In the genomic region with DNA sequence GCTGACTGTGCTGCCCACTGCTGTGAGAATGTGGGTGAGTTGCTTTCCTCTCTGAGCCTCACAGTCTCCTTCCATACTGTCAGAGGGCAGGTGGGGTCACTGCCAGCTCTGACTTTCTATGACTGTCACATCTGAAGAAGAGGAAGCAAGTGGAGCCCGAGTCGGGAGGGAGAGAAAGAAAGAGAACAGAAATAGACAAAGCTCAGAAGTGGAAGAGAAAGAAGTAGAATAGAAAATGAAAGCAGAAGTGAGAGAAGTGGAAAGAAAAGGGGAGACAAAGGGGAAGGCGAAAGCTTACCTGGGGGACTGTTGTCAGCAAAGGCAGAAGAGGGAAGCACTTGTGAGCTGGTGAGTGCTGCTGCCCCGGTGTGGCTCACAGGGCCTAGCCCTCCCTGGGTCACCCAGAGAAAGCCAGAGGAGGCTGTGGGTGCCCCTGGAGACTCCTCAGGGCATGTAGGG, we compare ENCODE assay signal across 9 cellular contexts. TPM values are rescaled to one million over a fixed set of nuclear protein-coding genes. Genes with fewer than 3 reads are reported as not detected.
DNase-seq lines count a peak whose midpoint lies in the region; ATAC-seq and TF ChIP-seq lines count a peak whose summit lies in the region.
"Had no signal": no experiment of that assay in that cellular context is flagged by ENCODE, and none has a peak within 500 bp of the region (broad histone marks: within the 10 kb centered on the region; RNA-seq: fewer than 3 reads in every experiment).

No MANE protein-coding gene starts in this region.

- peak overlapping the region; percentile 72 to 74 (median 73) for H3K27ac Mint-ChIP-seq in CD4-positive, CD25-positive, alpha-beta regulatory T cell

- TF ChIP-seq POLR2A in prostate gland (IDR thresholded peaks at IDR 0.05), result no peak

- no peak overlapping the region for H3K27ac ChIP-seq in CD4-positive, CD25-positive, alpha-beta regulatory T cell (ENCODE audit: insufficient read depth, low read length, poor library complexity, severe bottlenecking)
- H3K27ac ChIP-seq in prostate gland, result no peak overlapping the region

- H3K4me3 ChIP-seq in CD4-positive, CD25-positive, alpha-beta regulatory T cell (ENCODE audit: low read depth, low read length), result peak overlapping the region; percentile 18
- no peak overlapping the region for H3K4me3 ChIP-seq in prostate gland

- H3K27me3 Mint-ChIP-seq in CD4-positive, CD25-positive, alpha-beta regulatory T cell, result no peaks in the 10 kb centered on the region
- H3K27me3 Mint-ChIP-seq: brain had no signal

- intact Hi-C loops in prostate gland (cut with DNase I), result no loop called here

- no peaks in the 10 kb centered on the region for H3K9me3 ChIP-seq in CD4-positive, CD25-positive, alpha-beta regulatory T cell (ENCODE audit: control insufficient read depth in 2 of 2, low read length in 2 of 2)
- no peaks in the 10 kb centered on the region for H3K9me3 ChIP-seq in prostate gland

- peak in 1 of 3 donors; percentile 10 for DNase-seq in CD4-positive, CD25-positive, alpha-beta regulatory T cell
- DNase-seq in OCI-M1 (lab: John Stamatoyannopoulos, UW) (peak; percentile 67), cerebellar cortex (ENCODE audit: low spot score) (no peak), AG08396 (ENCODE audit: low spot score) (no peak), prostate gland (ENCODE audit: low spot score) (no peak), HuH-7.5 (ENCODE audit: low spot score) (no peak)

- ATAC-seq in CD4-positive, CD25-positive, alpha-beta regulatory T cell (ENCODE audit: low read depth in 2 of 2), result peak; percentile 44 to 52
- peak; percentile 97 for ATAC-seq in GM19035 (IDR thresholded peaks at IDR 0.05; ENCODE audit: unreplicated experiment)
- ATAC-seq in HG02981 (IDR thresholded peaks at IDR 0.05; ENCODE audit: unreplicated experiment), result peak; percentile 94

- H3K36me3 Mint-ChIP-seq in CD4-positive, CD25-positive, alpha-beta regulatory T cell, result no peaks in the 10 kb centered on the region
- H3K36me3 Mint-ChIP-seq: brain had no signal

- no peaks in the 10 kb centered on the region for H3K36me3 ChIP-seq in CD4-positive, CD25-positive, alpha-beta regulatory T cell (ENCODE audit: control insufficient read depth, insufficient read depth, low read length)
- H3K36me3 ChIP-seq in prostate gland, result no peaks in the 10 kb centered on the region

- WGBS in prostate gland, result 79% methylated on average over 4 of the region's 4 CpGs

- H3K4me1 Mint-ChIP-seq in CD4-positive, CD25-positive, alpha-beta regulatory T cell, result peaks cover 0 to 14% (median 4%) of the 10 kb centered on the region in 4 donors

- no peaks in the 10 kb centered on the region for H3K27me3 ChIP-seq in CD4-positive, CD25-positive, alpha-beta regulatory T cell (ENCODE audit: control insufficient read depth, insufficient read depth, low read length)
- H3K27me3 ChIP-seq in prostate gland (replicated peaks; ENCODE audit: insufficient read depth), result no peaks in the 10 kb centered on the region

- H3K9me3 Mint-ChIP-seq in CD4-positive, CD25-positive, alpha-beta regulatory T cell, result peaks cover 0 to 3% (median 0%) of the 10 kb centered on the region in 7 donors
- H3K9me3 Mint-ChIP-seq: brain had no signal

- H3K4me1 ChIP-seq in CD4-positive, CD25-positive, alpha-beta regulatory T cell (ENCODE audit: control insufficient read depth, insufficient read depth, low read length, poor library complexity, severe bottlenecking), result no peaks in the 10 kb centered on the region
- no peaks in the 10 kb centered on the region for H3K4me1 ChIP-seq in prostate gland (replicated peaks)

- TF ChIP-seq CTCF in prostate gland (IDR thresholded peaks at IDR 0.05), result no peak

- peak overlapping the region in 1 of 4 donors; percentile 36 for H3K4me3 Mint-ChIP-seq in CD4-positive, CD25-positive, alpha-beta regulatory T cell
- H3K4me3 Mint-ChIP-seq: brain had no signal

RNA-seq across cellular contexts. Expression of gene EPHB1, which starts 57.9 kb away (rescaled TPM):
- total RNA-seq in CD4-positive, CD25-positive, alpha-beta regulatory T cell, result 2.1 TPM
- polyA plus RNA-seq in CD4-positive, CD25-positive, alpha-beta regulatory T cell, result under 1 TPM; 0.32 to 1.00 (median 0.84) TPM
- total RNA-seq in prostate gland, result 10 to 100 TPM in 1 of 2 donors, 1 to 10 TPM in 1; 2.3 to 21.2 TPM
